Comparison of ENCODE assay signal across 30 cellular contexts in the genomic region with DNA sequence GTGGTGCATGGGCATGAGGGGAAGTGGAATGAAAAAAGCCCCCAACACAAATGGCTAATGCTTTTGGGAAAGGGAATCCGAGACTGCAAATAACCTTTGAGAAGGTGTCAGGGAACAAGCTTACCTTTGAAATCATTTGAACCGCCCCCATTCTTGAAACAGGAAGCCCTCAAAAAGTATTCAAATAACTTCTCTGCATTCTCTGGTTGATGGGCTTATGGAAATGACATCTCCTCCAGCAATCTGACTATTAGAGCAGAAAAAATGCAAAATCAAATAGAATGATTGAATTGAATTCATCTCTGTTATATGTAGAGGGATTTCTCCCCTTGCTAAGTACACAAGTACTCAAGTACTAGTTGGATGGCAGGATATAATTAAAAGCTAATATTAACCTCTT.
"Had no signal": no experiment of that assay in that cellular context is flagged by ENCODE, and none has a peak within 500 bp of the region (broad histone marks: within the 10 kb centered on the region; RNA-seq: fewer than 3 reads in every experiment).

No MANE protein-coding gene starts in this region.

- H3K4me3 ChIP-seq: ascending aorta, breast epithelium, cardiac muscle cell, colonic mucosa, esophagus squamous epithelium, gastroesophageal sphincter had no signal

- H3K27me3 ChIP-seq: ascending aorta, breast epithelium, cardiac muscle cell, colonic mucosa, esophagus squamous epithelium, gastroesophageal sphincter had no signal

- ATAC-seq: activated CD4-positive, alpha-beta T cell treated with anti-CD3 and anti-CD28 coated beads for 36 hours; activated CD8-positive, alpha-beta memory T cell treated with anti-CD3 and anti-CD28 coated beads, Interleukin-2, amount 10 ng/mL, durations not matched to agents 7 days and 5 days; activated CD8-positive, alpha-beta T cell treated with anti-CD3 and anti-CD28 coated beads, Interleukin-2, amount 10 ng/mL, durations not matched to agents 7 days and 5 days; activated naive CD4-positive, alpha-beta T cell treated with anti-CD3 and anti-CD28 coated beads, Interleukin-2, amount 50 U/mL, for 72 hours; activated T-cell treated with anti-CD3 and anti-CD28 coated beads, Interleukin-2, amount 50 U/mL, for 72 hours; gastroesophageal sphincter had no signal

- H3K27ac Mint-ChIP-seq: activated CD4-positive, alpha-beta memory T cell treated with anti-CD3 and anti-CD28 coated beads for 36 hours; activated CD4-positive, alpha-beta T cell treated with anti-CD3 and anti-CD28 coated beads for 36 hours; activated CD4-positive, alpha-beta T cell treated with anti-CD3 and anti-CD28 coated beads, Interleukin-2, amount 10 ng/mL, durations not matched to agents 24 days and 14 days; activated CD8-positive, alpha-beta memory T cell treated with anti-CD3 and anti-CD28 coated beads, Interleukin-2, amount 10 ng/mL, durations not matched to agents 7 days and 5 days; activated CD8-positive, alpha-beta T cell treated with anti-CD3 and anti-CD28 coated beads, Interleukin-2, amount 10 ng/mL, durations not matched to agents 7 days and 5 days; activated naive CD4-positive, alpha-beta T cell treated with anti-CD3 and anti-CD28 coated beads, Interleukin-2, amount 10 ng/mL, durations not matched to agents 7 days and 5 days; activated naive CD4-positive, alpha-beta T cell treated with anti-CD3 and anti-CD28 coated beads, Interleukin-2, amount 50 U/mL, for 72 hours; activated naive CD8-positive, alpha-beta T cell treated with anti-CD3 and anti-CD28 coated beads, Interleukin-2, amount 10 ng/mL, durations not matched to agents 7 days and 5 days; activated T-cell treated with anti-CD3 and anti-CD28 coated beads, Interleukin-2, amount 50 U/mL, for 24 hours; activated T-cell treated with anti-CD3 and anti-CD28 coated beads, Interleukin-2, amount 50 U/mL, for 72 hours; brain had no signal

- H3K9me3 Mint-ChIP-seq: activated CD4-positive, alpha-beta memory T cell treated with anti-CD3 and anti-CD28 coated beads for 36 hours; activated CD4-positive, alpha-beta T cell treated with anti-CD3 and anti-CD28 coated beads, Interleukin-2, amount 10 ng/mL, durations not matched to agents 24 days and 14 days; activated naive CD4-positive, alpha-beta T cell treated with anti-CD3 and anti-CD28 coated beads, Interleukin-2, amount 10 ng/mL, durations not matched to agents 7 days and 5 days; activated naive CD4-positive, alpha-beta T cell treated with anti-CD3 and anti-CD28 coated beads, Interleukin-2, amount 50 U/mL, for 72 hours; activated naive CD8-positive, alpha-beta T cell treated with anti-CD3 and anti-CD28 coated beads, Interleukin-2, amount 10 ng/mL, durations not matched to agents 7 days and 5 days; activated T-cell treated with anti-CD3 and anti-CD28 coated beads, Interleukin-2, amount 50 U/mL, for 24 hours; activated T-cell treated with anti-CD3 and anti-CD28 coated beads, Interleukin-2, amount 50 U/mL, for 72 hours; brain had no signal

- H3K4me1 Mint-ChIP-seq: activated CD4-positive, alpha-beta T cell treated with anti-CD3 and anti-CD28 coated beads for 36 hours; activated CD4-positive, alpha-beta T cell treated with anti-CD3 and anti-CD28 coated beads, Interleukin-2, amount 10 ng/mL, durations not matched to agents 24 days and 14 days; activated CD8-positive, alpha-beta memory T cell treated with anti-CD3 and anti-CD28 coated beads, Interleukin-2, amount 10 ng/mL, durations not matched to agents 7 days and 5 days; activated naive CD4-positive, alpha-beta T cell treated with anti-CD3 and anti-CD28 coated beads, Interleukin-2, amount 10 ng/mL, durations not matched to agents 7 days and 5 days; activated naive CD8-positive, alpha-beta T cell treated with anti-CD3 and anti-CD28 coated beads, Interleukin-2, amount 10 ng/mL, durations not matched to agents 7 days and 5 days had no signal

- H3K36me3 ChIP-seq: ascending aorta, breast epithelium, cardiac muscle cell, colonic mucosa, esophagus squamous epithelium, gastroesophageal sphincter had no signal

- H3K9me3 ChIP-seq: ascending aorta, breast epithelium, colonic mucosa, esophagus squamous epithelium, gastroesophageal sphincter had no signal

- H3K27me3 Mint-ChIP-seq: activated naive CD4-positive, alpha-beta T cell treated with anti-CD3 and anti-CD28 coated beads, Interleukin-2, amount 10 ng/mL, durations not matched to agents 7 days and 5 days had no signal

- H3K27ac ChIP-seq: ascending aorta, breast epithelium, cardiac muscle cell, colonic mucosa, epithelial cell of prostate, esophagus squamous epithelium, gastroesophageal sphincter had no signal

- H3K4me1 ChIP-seq: ascending aorta, breast epithelium, colonic mucosa, esophagus squamous epithelium, gastroesophageal sphincter had no signal

- DNase-seq: activated CD4-positive, alpha-beta memory T cell treated with anti-CD3 and anti-CD28 coated beads for 36 hours; activated CD4-positive, alpha-beta T cell treated with anti-CD3 and anti-CD28 coated beads for 36 hours; activated CD4-positive, alpha-beta T cell treated with anti-CD3 and anti-CD28 coated beads, Interleukin-2, amount 10 ng/mL, durations not matched to agents 24 days and 14 days; activated CD4-positive, CD25-positive, alpha-beta regulatory T cell; activated CD4-positive, CD25-positive, alpha-beta regulatory T cell treated with anti-CD3 and anti-CD28 coated beads, Interleukin-2, amount 50 U/mL, for 72 hours; activated CD8-positive, alpha-beta memory T cell treated with anti-CD3 and anti-CD28 coated beads, Interleukin-2, amount 10 ng/mL, durations not matched to agents 7 days and 5 days; activated CD8-positive, alpha-beta memory T cell treated with anti-CD3 and anti-CD28 coated beads, Interleukin-2, amount 50 U/mL, for 4 hours; activated CD8-positive, alpha-beta T cell treated with anti-CD3 and anti-CD28 coated beads, Interleukin-2, amount 10 ng/mL, durations not matched to agents 7 days and 5 days; activated gamma-delta T cell; activated naive CD4-positive, alpha-beta T cell; activated naive CD4-positive, alpha-beta T cell treated with anti-CD3 and anti-CD28 coated beads, Interleukin-2, amount 10 ng/mL, durations not matched to agents 7 days and 5 days; activated naive CD8-positive, alpha-beta T cell treated with anti-CD3 and anti-CD28 coated beads, Interleukin-2, amount 10 ng/mL, durations not matched to agents 7 days and 5 days; activated T-cell treated with anti-CD3 and anti-CD28 coated beads for 4 hours; activated T-cell treated with anti-CD3 and anti-CD28 coated beads, Interleukin-2, amount 50 U/mL, for 24 hours; activated T-cell treated with anti-CD3 and anti-CD28 coated beads, Interleukin-2, amount 50 U/mL, for 72 hours; central memory CD4-positive, alpha-beta T cell; cerebellar nuclear complex; colonic mucosa; effector CD8-positive, alpha-beta T cell; esophagus squamous epithelium; foreskin melanocyte; glutamatergic neuron; T-helper 2 cell had no signal

- H3K4me3 Mint-ChIP-seq: activated CD4-positive, alpha-beta memory T cell treated with anti-CD3 and anti-CD28 coated beads for 36 hours; activated CD4-positive, alpha-beta T cell treated with anti-CD3 and anti-CD28 coated beads for 36 hours; activated CD4-positive, alpha-beta T cell treated with anti-CD3 and anti-CD28 coated beads, Interleukin-2, amount 10 ng/mL, durations not matched to agents 24 days and 14 days; activated CD8-positive, alpha-beta memory T cell treated with anti-CD3 and anti-CD28 coated beads, Interleukin-2, amount 10 ng/mL, durations not matched to agents 7 days and 5 days; activated CD8-positive, alpha-beta T cell treated with anti-CD3 and anti-CD28 coated beads, Interleukin-2, amount 10 ng/mL, durations not matched to agents 7 days and 5 days; activated naive CD4-positive, alpha-beta T cell treated with anti-CD3 and anti-CD28 coated beads, Interleukin-2, amount 10 ng/mL, durations not matched to agents 7 days and 5 days; activated naive CD8-positive, alpha-beta T cell treated with anti-CD3 and anti-CD28 coated beads, Interleukin-2, amount 10 ng/mL, durations not matched to agents 7 days and 5 days; activated T-cell treated with anti-CD3 and anti-CD28 coated beads, Interleukin-2, amount 50 U/mL, for 24 hours; activated T-cell treated with anti-CD3 and anti-CD28 coated beads, Interleukin-2, amount 50 U/mL, for 72 hours; brain had no signal
